In genomic region chr15:66388576-66388975, GRCh38 we compare ENCODE assay signal across 12 cellular contexts. TPM values are rescaled to one million over a fixed set of nuclear protein-coding genes. Genes with fewer than 3 reads are reported as not detected.
A peak's percentile ranks its signal among the peaks of the same experiment; 100 is the strongest.
DNase-seq lines count a peak whose midpoint lies in the region; TF ChIP-seq lines count a peak whose summit lies in the region.
"Had no signal": no experiment of that assay in that cellular context is flagged by ENCODE, and none has a peak within 500 bp of the region (broad histone marks: within the 10 kb centered on the region; RNA-seq: fewer than 3 reads in every experiment).

No MANE protein-coding gene starts in this region.

- H4K91ac ChIP-seq in mesenchymal stem cell (ENCODE audit: low read length) = no peak overlapping the region

- peaks cover 30% of the 10 kb centered on the region for H3K4me1 ChIP-seq in HAP-1
- H3K4me1 ChIP-seq in mesenchymal stem cell (ENCODE audit: control insufficient read depth, insufficient read depth, low read depth, low read length) = peaks cover 6% of the 10 kb centered on the region
- H3K4me1 ChIP-seq: parathyroid adenoma had no signal

- no peak overlapping the region for H2BK12ac ChIP-seq in mesenchymal stem cell (ENCODE audit: low read length in 2 of 2)

- DNase-seq in AG04450 (ENCODE audit: low read depth, low spot score) = no peak
- peak; percentile 37 to 51 for DNase-seq in HAP-1 (ENCODE audit: low spot score in 2 of 2)
- DNase-seq in mesenchymal stem cell = no peak
- no peak for DNase-seq in DMS53 (lab: John Stamatoyannopoulos, UW)
- no peak for DNase-seq in NCI-H187 treated with DMSO at 0.1 percent for 48 hours (lab: John Stamatoyannopoulos, UW)
- DNase-seq in posterior vena cava (ENCODE audit: low spot score) = no peak
- no peak for DNase-seq in AG08395 (ENCODE audit: low spot score)
- DNase-seq: activated CD8-positive, alpha-beta memory T cell treated with anti-CD3 and anti-CD28 coated beads for 24 hours; NCI-H524 had no signal

- H3K23ac ChIP-seq in mesenchymal stem cell (ENCODE audit: low read length in 2 of 2) = no peak overlapping the region

- H3K27ac ChIP-seq in AG04450 (ENCODE audit: low read depth, low read length) = no peak overlapping the region
- no peak overlapping the region for H3K27ac ChIP-seq in mesenchymal stem cell (ENCODE audit: low read length, poor library complexity, severe bottlenecking)
- H3K27ac ChIP-seq: HL-60, parathyroid adenoma had no signal

- no peak overlapping the region for H2AFZ ChIP-seq in mesenchymal stem cell (ENCODE audit: low read depth, low read length)
- H2AFZ ChIP-seq: parathyroid adenoma had no signal

- H3K27me3 Mint-ChIP-seq in activated naive CD8-positive, alpha-beta T cell = no peaks in the 10 kb centered on the region

- H2BK120ac ChIP-seq in mesenchymal stem cell (ENCODE audit: low read depth, low read length) = no peak overlapping the region

- no peaks in the 10 kb centered on the region for H3K9me3 Mint-ChIP-seq in activated naive CD8-positive, alpha-beta T cell (ENCODE audit: low read depth)

- POLR2A ChIA-PET in AG04450 (lab: Yijun Ruan, JAX) = interaction anchor here (0.7 kb wide), 1 partner anchor 442 kb away, joined by 5 read pairs; no protein-coding TSS in a partner anchor

- peaks cover 9% of the 10 kb centered on the region for H3K79me1 ChIP-seq in mesenchymal stem cell (replicated peaks; ENCODE audit: low read length, poor library complexity, severe bottlenecking)

- H2AK5ac ChIP-seq in mesenchymal stem cell (ENCODE audit: low read length, severe bottlenecking) = no peak overlapping the region

- H3K18ac ChIP-seq in mesenchymal stem cell (ENCODE audit: low read depth in 1 of 2, low read length in 2 of 2) = no peak overlapping the region

- H4K8ac ChIP-seq in mesenchymal stem cell (ENCODE audit: low read length) = no peak overlapping the region

- H3K27me3 ChIP-seq in AG04450 (ENCODE audit: control insufficient read depth, insufficient read depth, low read length) (no peaks in the 10 kb centered on the region), HAP-1 (ENCODE audit: low read depth) (no peaks in the 10 kb centered on the region), mesenchymal stem cell (ENCODE audit: control insufficient read depth in 1 of 2, insufficient read depth in 1 of 2, low read length in 2 of 2) (no peaks in the 10 kb centered on the region)

- no peak overlapping the region for H2BK5ac ChIP-seq in mesenchymal stem cell (ENCODE audit: low read depth, low read length, poor library complexity, severe bottlenecking)

- intact Hi-C loops in posterior vena cava (cut with DNase I) = loop anchor here (5.0 kb wide), 1 partner anchor 109 kb away; the partner anchor contains the start of gene SNAPC5 (in 2 of the 2)

- H3K9ac ChIP-seq in mesenchymal stem cell (ENCODE audit: low read length) = peak overlapping the region; percentile 93
- H3K9ac ChIP-seq: parathyroid adenoma had no signal

- H3K4me3 ChIP-seq in AG04450 (ENCODE audit: low read depth, low read length) = peak overlapping the region; percentile 77
- peak overlapping the region; percentile 90 for H3K4me3 ChIP-seq in HAP-1
- peak overlapping the region in 1 of 2 experiments; percentile 93 for H3K4me3 ChIP-seq in mesenchymal stem cell (ENCODE audit: insufficient read depth in 1 of 2, low read depth in 1 of 2, low read length in 2 of 2)

- H3K36me3 ChIP-seq in HAP-1 (replicated peaks) = peaks cover 24% of the 10 kb centered on the region
- H3K36me3 ChIP-seq in mesenchymal stem cell (ENCODE audit: control insufficient read depth in 1 of 2, insufficient read depth in 2 of 2, low read depth in 1 of 2, low read length in 2 of 2) = peaks cover 0 to 8% of the 10 kb centered on the region in 2 experiments

- CTCF ChIA-PET in AG04450 (lab: Charles Lee) = interaction anchor here (0.7 to 4.6 kb wide), 6 partner anchors 16 to 1445 kb away, joined by 3 to 44 read pairs (median 4); partner anchors contain the start of gene SNAPC5

- in situ Hi-C loops in HAP-1 (cut with MboI; ENCODE audit: low sequenced_read_pairs) = loop anchor here (5.0 kb wide), 1 partner anchor 109 kb away; the partner anchor contains the start of gene SNAPC5

- peaks cover 66% of the 10 kb centered on the region for H3K4me1 Mint-ChIP-seq in activated naive CD8-positive, alpha-beta T cell (ENCODE audit: low read depth)

- H3K9me3 ChIP-seq in AG04450 (ENCODE audit: control insufficient read depth, insufficient read depth, low read length) (no peaks in the 10 kb centered on the region; the same call in 1 of the 2 replicates), HAP-1 (no peaks in the 10 kb centered on the region), mesenchymal stem cell (ENCODE audit: control insufficient read depth, low read length) (no peaks in the 10 kb centered on the region)

- no peak overlapping the region for H2BK15ac ChIP-seq in mesenchymal stem cell (ENCODE audit: low read depth, poor library complexity, severe bottlenecking)

- H3K4ac ChIP-seq in mesenchymal stem cell (ENCODE audit: low read depth in 1 of 2, low read length in 2 of 2) = no peak overlapping the region

- H3K27ac Mint-ChIP-seq in activated naive CD8-positive, alpha-beta T cell = peak overlapping the region; percentile 82

- H3K4me2 ChIP-seq in mesenchymal stem cell (ENCODE audit: low read length, poor library complexity, severe bottlenecking) = no peak overlapping the region

- no peak for TF ChIP-seq CTCF in AG04450 (IDR thresholded peaks at IDR 0.05; ENCODE audit: low read depth, low read length)

- 96% methylated on average over 4 of the region's 5 CpGs for WGBS in mesenchymal stem cell

- H3K14ac ChIP-seq in mesenchymal stem cell (ENCODE audit: low read length in 2 of 2) = no peak overlapping the region

- H3K4me3 Mint-ChIP-seq in activated naive CD8-positive, alpha-beta T cell = peak overlapping the region; percentile 97

- H3K36me3 Mint-ChIP-seq in activated naive CD8-positive, alpha-beta T cell = peaks cover 14% of the 10 kb centered on the region

RNA-seq across cellular contexts. Expression of gene MAP2K1, which starts 1.9 kb away (rescaled TPM):
- 18.4 and 18.8 TPM in 2 replicates for polyA plus RNA-seq in AG04450 (2011; rRNA removed)
- 11.9 and 13.5 TPM in 2 replicates for polyA minus RNA-seq in AG04450 (2011; rRNA and poly(A)+ RNA removed)
- 14.4 TPM for polyA plus RNA-seq in mesenchymal stem cell (2013, experiment 1 of 2)
- 14.9 TPM for polyA plus RNA-seq in mesenchymal stem cell (2013, experiment 2 of 2)
- total RNA-seq in posterior vena cava = 10 to 100 TPM; 36.6 to 70.4 TPM

RNA-seq across cellular contexts. Expression of gene TIPIN, which starts 32.1 kb away (rescaled TPM):
- polyA plus RNA-seq in AG04450 (2011; rRNA removed) = 7.5 and 10.4 TPM in 2 replicates
- polyA minus RNA-seq in AG04450 (2011; rRNA and poly(A)+ RNA removed) = 4.1 and 6.3 TPM in 2 replicates
- 5.0 TPM for polyA plus RNA-seq in mesenchymal stem cell (2013, experiment 1 of 2)
- 6.4 TPM for polyA plus RNA-seq in mesenchymal stem cell (2013, experiment 2 of 2)
- 1 to 10 TPM; 6.1 to 6.5 TPM for total RNA-seq in posterior vena cava

Comparison
In these comparisons a context has a peak if more than half of its experiments do, and no peak if none do; other contexts are left out.
1. DNase-seq: peak in HAP-1 (2 of 2); none in AG04450 (single experiment), mesenchymal stem cell (single experiment), DMS53 (single experiment), NCI-H187 treated with DMSO at 0.1 percent for 48 hours (single experiment), posterior vena cava (single experiment) and AG08395 (single experiment).